Comparison of ENCODE assay signal across 8 cellular contexts in genomic region chr7:16918288-16918895, GRCh38.
DNase-seq lines count a peak whose midpoint lies in the region; ATAC-seq and TF ChIP-seq lines count a peak whose summit lies in the region.

No MANE protein-coding gene starts in this region.

- DNase-seq in NCI-H2029 treated with DMSO at 0.1 percent for 48 hours (lab: John Stamatoyannopoulos, UW) (peak; percentile 10), NCI-H2029 (lab: John Stamatoyannopoulos, UW) (no peak), foreskin fibroblast (peak in 1 of 2 donors; percentile 71), smooth muscle cell of the brain vasculature (ENCODE audit: low read depth, low spot score) (peak; percentile 50)
- DNase-seq in activated effector memory CD4-positive, alpha-beta T cell treated with anti-CD3 and anti-CD28 coated beads, Interleukin-2, amount 50 U/mL, for 16 hours: no peak

- no peaks in the 10 kb centered on the region for H3K9me3 ChIP-seq in SU-DHL-6 (ENCODE audit: insufficient read depth, low read length)

- H3K79me2 ChIP-seq in SU-DHL-6 (ENCODE audit: insufficient read depth, low read length): no peaks in the 10 kb centered on the region

- H3K27me3 ChIP-seq in SU-DHL-6 (ENCODE audit: low read length): no peaks in the 10 kb centered on the region

- no peak overlapping the region for H3K27ac ChIP-seq in SU-DHL-6 (ENCODE audit: low read depth, low read length)

- no peak overlapping the region for H3K4me2 ChIP-seq in SU-DHL-6 (ENCODE audit: low read depth, low read length, poor library complexity, severe bottlenecking)

- H3F3A ChIP-seq in SU-DHL-6 (ENCODE audit: insufficient read depth): no peaks in the 10 kb centered on the region

- peak; percentile 75 for TF ChIP-seq CTCF in LNCAP (IDR thresholded peaks at IDR 0.05)
- peak; percentile 62 for TF ChIP-seq CTCF in SU-DHL-6 (IDR thresholded peaks at IDR 0.05; ENCODE audit: insufficient read depth, low read length, poor library complexity, severe bottlenecking)
- TF ChIP-seq CTCF in foreskin fibroblast (IDR thresholded peaks at IDR 0.05; ENCODE audit: low read depth, low read length): peak; percentile 36

- no peak overlapping the region for H3K9ac ChIP-seq in SU-DHL-6 (ENCODE audit: low read length)

- no peaks in the 10 kb centered on the region for H3K9me2 ChIP-seq in SU-DHL-6 (replicated peaks; ENCODE audit: insufficient read depth, low read length)

- H4K20me1 ChIP-seq in SU-DHL-6 (ENCODE audit: low read depth, low read length): no peaks in the 10 kb centered on the region

- H2AFZ ChIP-seq in SU-DHL-6 (ENCODE audit: low read depth, low read length, severe bottlenecking): no peak overlapping the region

- H3K36me3 ChIP-seq in SU-DHL-6 (ENCODE audit: low read length): no peaks in the 10 kb centered on the region

- no peak for ATAC-seq in GM19324 (IDR thresholded peaks at IDR 0.05; ENCODE audit: low FRiP score, unreplicated experiment)

- no peak overlapping the region for H3K4me3 ChIP-seq in SU-DHL-6 (ENCODE audit: insufficient read depth, low read length, poor library complexity, severe bottlenecking)
- H3K4me3 ChIP-seq in foreskin fibroblast (ENCODE audit: low read depth in 1 of 2, low read length in 2 of 2): no peak overlapping the region

Comparison
In these comparisons a context has a peak if more than half of its experiments do, and no peak if none do; other contexts are left out.
1. DNase-seq: peak in NCI-H2029 treated with DMSO at 0.1 percent for 48 hours (single experiment) and smooth muscle cell of the brain vasculature (single experiment); none in NCI-H2029 (single experiment) and activated effector memory CD4-positive, alpha-beta T cell treated with anti-CD3 and anti-CD28 coated beads, Interleukin-2, amount 50 U/mL, for 16 hours (single experiment).
2. Peak in every context shown above with its lines, with median percentiles within 50 percentile points of each other: CTCF ChIP-seq.